Comparison of ENCODE assay signal across 8 cellular contexts in genomic region chr16:89828870-89829629, GRCh38. TPM values are rescaled to one million over a fixed set of nuclear protein-coding genes. Genes with fewer than 3 reads are reported as not detected.
A peak's percentile ranks its signal among the peaks of the same experiment; 100 is the strongest.
DNase-seq lines count a peak whose midpoint lies in the region; ATAC-seq and TF ChIP-seq lines count a peak whose summit lies in the region.

No MANE protein-coding gene starts in this region.

- no peak for TF ChIP-seq CTCF in CD4-positive, alpha-beta T cell (IDR thresholded peaks at IDR 0.05)
- no peak for TF ChIP-seq CTCF in LNCaP clone FGC (IDR thresholded peaks at IDR 0.05; ENCODE audit: control insufficient read depth, extremely low read depth, insufficient read depth)
- TF ChIP-seq CTCF in nephron (IDR thresholded peaks at IDR 0.05; ENCODE audit: unreplicated experiment in 3 of 3): no peak

- H3K4me3 Mint-ChIP-seq in CD4-positive, alpha-beta T cell: peak overlapping the region; percentile 27
- H3K4me3 Mint-ChIP-seq in nephron: peak overlapping the region; percentile 76 to 85 (median 85)

- H3K27me3 ChIP-seq in CD4-positive, alpha-beta T cell (ENCODE audit: control insufficient read depth, insufficient read depth, low read length): peaks cover 25% of the 10 kb centered on the region
- H3K27me3 ChIP-seq in ectodermal cell (ENCODE audit: control insufficient read depth, insufficient read depth, low read length, poor library complexity, severe bottlenecking): no peaks in the 10 kb centered on the region

- no peaks in the 10 kb centered on the region for H3K36me3 ChIP-seq in ectodermal cell (ENCODE audit: control insufficient read depth, insufficient read depth, low read length)

- no peak for DNase-seq in CD4-positive, alpha-beta T cell
- DNase-seq in LNCaP clone FGC (ENCODE audit: low read depth): no peak
- no peak for DNase-seq in activated CD4-positive, alpha-beta T cell treated with anti-CD3 and anti-CD28 coated beads for 48 hours
- no peak for DNase-seq in GM19238 (ENCODE audit: insufficient read length, low spot score)
- DNase-seq in NCI-H526 treated with DMSO at 0.1 percent for 48 hours (lab: John Stamatoyannopoulos, UW): no peak

- H3K27ac ChIP-seq in CD4-positive, alpha-beta T cell (ENCODE audit: low read depth, low read length): no peak overlapping the region
- no peak overlapping the region for H3K27ac ChIP-seq in ectodermal cell (ENCODE audit: insufficient read depth, low read depth, low read length, poor library complexity, severe bottlenecking)

- H3K9me3 ChIP-seq in CD4-positive, alpha-beta T cell (ENCODE audit: control insufficient read depth, low read length): no peaks in the 10 kb centered on the region
- no peaks in the 10 kb centered on the region for H3K9me3 ChIP-seq in ectodermal cell (ENCODE audit: control insufficient read depth, low read length)

- 15 to 17% methylated on average over 26 of the region's 26 CpGs for WGBS in ectodermal cell, 2 experiments

- peaks cover 29% of the 10 kb centered on the region for H3K27me3 Mint-ChIP-seq in CD4-positive, alpha-beta T cell
- peaks cover 30% of the 10 kb centered on the region for H3K27me3 Mint-ChIP-seq in nephron (ENCODE audit: low read depth)

- H3K4me1 ChIP-seq in ectodermal cell (ENCODE audit: control insufficient read depth, insufficient read depth, low read length): no peaks in the 10 kb centered on the region

- no peak for ATAC-seq in CD4-positive, alpha-beta T cell (ENCODE audit: poor library complexity)
- ATAC-seq in GM19455 (IDR thresholded peaks at IDR 0.05; ENCODE audit: unreplicated experiment): no peak

- CTCF ChIA-PET in CD4-positive, alpha-beta T cell (lab: Charles Lee): interaction anchor here (1.1 to 1.8 kb wide), 2 partner anchors 123 to 129 kb away, joined by 4 to 5 read pairs; no protein-coding TSS in a partner anchor

- POLR2A ChIA-PET in CD4-positive, alpha-beta T cell (lab: Charles Lee): interaction anchor here (1.0 to 1.8 kb wide), 3 partner anchors 8 to 44 kb away, joined by 3 to 4 read pairs (median 3); partner anchors contain the start of gene TCF25

- H3K27ac Mint-ChIP-seq in CD4-positive, alpha-beta T cell: no peak overlapping the region
- H3K27ac Mint-ChIP-seq in nephron: no peak overlapping the region

- peak overlapping the region; percentile 53 for H3K4me3 ChIP-seq in LNCaP clone FGC (ENCODE audit: low read depth, low read length)
- peak overlapping the region; percentile 31 for H3K4me3 ChIP-seq in ectodermal cell (ENCODE audit: insufficient read depth, low read depth, low read length)

- H3K9me3 Mint-ChIP-seq in CD4-positive, alpha-beta T cell: no peaks in the 10 kb centered on the region
- H3K9me3 Mint-ChIP-seq in nephron: no peaks in the 10 kb centered on the region

- H3K36me3 Mint-ChIP-seq in CD4-positive, alpha-beta T cell (ENCODE audit: low read depth): no peaks in the 10 kb centered on the region
- H3K36me3 Mint-ChIP-seq in nephron (ENCODE audit: low read depth): no peaks in the 10 kb centered on the region

- intact Hi-C loops in CD4-positive, alpha-beta T cell (cut with DNase I, micrococcal nuclease): loop anchor here in 1 of 2 experiments (5.0 kb wide), 1 partner anchor 98 kb away; no protein-coding TSS in a partner anchor

- H3K4me1 Mint-ChIP-seq in CD4-positive, alpha-beta T cell (ENCODE audit: low read depth): peaks cover 4% of the 10 kb centered on the region
- H3K4me1 Mint-ChIP-seq in nephron: peaks cover 5% of the 10 kb centered on the region

RNA-seq across cellular contexts. Expression of gene SPIRE2, which starts 0.8 kb away (rescaled TPM):
- total RNA-seq in CD4-positive, alpha-beta T cell: 1 to 10 TPM; 1.1 TPM
- polyA plus RNA-seq in ectodermal cell (2013, experiment 1 of 4): 15.3 TPM
- polyA plus RNA-seq in ectodermal cell (2013, experiment 2 of 4): 13.4 TPM
- 11.3 TPM for polyA plus RNA-seq in ectodermal cell (2013, experiment 3 of 4)
- 13.7 TPM for polyA plus RNA-seq in ectodermal cell (2013, experiment 4 of 4)

RNA-seq across cellular contexts. Expression of gene FANCA, which starts 12.6 kb away (rescaled TPM):
- 1 to 10 TPM; 4.1 to 5.0 TPM for total RNA-seq in CD4-positive, alpha-beta T cell
- polyA plus RNA-seq in ectodermal cell (2013, experiment 1 of 4): 57.3 TPM
- polyA plus RNA-seq in ectodermal cell (2013, experiment 2 of 4): 48.1 TPM
- 39.1 TPM for polyA plus RNA-seq in ectodermal cell (2013, experiment 3 of 4)
- 46.7 TPM for polyA plus RNA-seq in ectodermal cell (2013, experiment 4 of 4)

RNA-seq across cellular contexts. Expression of gene TCF25, which starts 44.3 kb away (rescaled TPM):
- 100 to 1,000 TPM; 306 to 307 TPM for total RNA-seq in CD4-positive, alpha-beta T cell
- 179 TPM for polyA plus RNA-seq in ectodermal cell (2013, experiment 1 of 4)
- polyA plus RNA-seq in ectodermal cell (2013, experiment 2 of 4): 168 TPM
- 132 TPM for polyA plus RNA-seq in ectodermal cell (2013, experiment 3 of 4)
- 139 TPM for polyA plus RNA-seq in ectodermal cell (2013, experiment 4 of 4)
